ENCODE assay signal across 8 cellular contexts in the genomic region with DNA sequence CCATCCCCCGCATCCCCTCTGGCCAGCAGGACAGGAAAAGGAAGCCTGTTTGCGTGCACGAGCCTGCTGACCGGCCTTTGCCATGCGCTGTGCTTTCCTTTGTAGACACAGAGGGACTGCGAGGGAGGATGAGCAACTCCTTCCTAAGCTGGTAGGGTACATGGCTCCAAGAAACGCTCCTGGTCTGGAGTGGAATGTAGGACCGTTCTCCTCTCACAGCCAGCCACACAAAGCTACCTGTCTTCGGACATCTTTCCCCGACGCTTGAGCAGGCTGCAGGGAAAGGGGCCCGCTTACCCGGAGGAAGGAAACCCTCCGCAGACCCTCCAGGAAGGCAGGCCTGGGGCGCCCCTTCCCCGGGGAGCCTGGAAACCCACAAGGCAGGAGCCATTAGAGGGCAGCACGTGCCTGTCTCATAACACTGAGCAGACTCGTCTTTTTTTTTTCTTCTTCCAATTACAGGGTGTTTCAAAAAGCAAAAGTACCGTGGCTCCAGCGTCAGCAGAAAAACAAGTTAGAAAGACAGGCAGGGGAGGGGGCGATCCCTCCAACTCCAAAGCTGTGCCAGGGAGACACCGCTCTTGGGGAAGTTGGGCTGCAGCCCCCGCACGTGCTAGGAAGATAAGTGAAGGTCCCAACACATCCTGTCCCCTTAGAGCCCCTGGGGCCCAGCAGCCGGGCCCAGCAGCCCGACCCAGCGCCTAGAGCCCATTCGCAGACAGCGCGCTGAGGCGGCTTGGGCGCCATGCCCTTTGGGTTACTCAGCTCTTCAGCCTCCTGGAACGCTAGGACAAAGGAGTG.
DNase-seq lines count a peak whose midpoint lies in the region; ATAC-seq and TF ChIP-seq lines count a peak whose summit lies in the region.

No MANE protein-coding gene starts in this region.

- peaks cover 22% of the 10 kb centered on the region for H3K27me3 Mint-ChIP-seq in activated T-helper 17 cell treated with anti-CD3 and anti-CD28 coated beads, Interleukin-2, amount 50 U/mL, for 72 hours
- peaks cover 9 to 21% of the 10 kb centered on the region in 2 donors for H3K27me3 Mint-ChIP-seq in natural killer cell (ENCODE audit: low read depth in 2 of 2)

- peak overlapping the region; percentile 57 for H3K27ac ChIP-seq in PC-3 (ENCODE audit: low read length)
- peak overlapping the region; percentile 59 for H3K27ac ChIP-seq in substantia nigra (ENCODE audit: low read depth, low read length, poor library complexity, severe bottlenecking)

- H2AFZ ChIP-seq in PC-3 (ENCODE audit: low read length) = peak overlapping the region; percentile 74

- TF ChIP-seq CTCF in PC-3 (conservative IDR thresholded peaks at IDR 0.05; ENCODE audit: low read depth, low read length) = peak; percentile 88
- peak; percentile 55 for TF ChIP-seq CTCF in fibroblast of mammary gland (conservative IDR thresholded peaks at IDR 0.05; ENCODE audit: control insufficient read depth, insufficient read depth, low read depth, low read length)
- TF ChIP-seq CTCF in natural killer cell (IDR thresholded peaks at IDR 0.05) = peak; percentile 20

- H3K4me3 ChIP-seq in PC-3 (ENCODE audit: low read length) (peak overlapping the region; percentile 37; the same call in 1 of the 2 replicates), fibroblast of mammary gland (ENCODE audit: control insufficient read depth, low read depth, low read length) (peak overlapping the region; percentile 29)

- CTCF ChIA-PET in PC-3 (lab: Charles Lee) = interaction anchor here (0.8 kb wide), 1 partner anchor 12 kb away, joined by 4 read pairs; no protein-coding TSS in a partner anchor

- peak; percentile 59 for ATAC-seq in HG03342 (IDR thresholded peaks at IDR 0.05; ENCODE audit: unreplicated experiment)
- peak; percentile 85 for ATAC-seq in PC-3
- ATAC-seq in activated T-helper 17 cell treated with anti-CD3 and anti-CD28 coated beads, Interleukin-2, amount 50 U/mL, for 72 hours (replicated peaks) = peak; percentile 62
- ATAC-seq in natural killer cell = peak; percentile 64 to 72 (median 67)
- no peak for ATAC-seq in HG03045 (IDR thresholded peaks at IDR 0.05; ENCODE audit: unreplicated experiment)

- peak overlapping the region; percentile 72 for H3K9ac ChIP-seq in PC-3 (ENCODE audit: low read length)

- no peaks in the 10 kb centered on the region for H3F3A ChIP-seq in PC-3 (ENCODE audit: low read length, unreplicated experiment)

- H4K20me1 ChIP-seq in PC-3 (ENCODE audit: low read length) = no peaks in the 10 kb centered on the region

- no peaks in the 10 kb centered on the region for H3K36me3 Mint-ChIP-seq in activated T-helper 17 cell treated with anti-CD3 and anti-CD28 coated beads, Interleukin-2, amount 50 U/mL, for 72 hours (ENCODE audit: low read depth)
- no peaks in the 10 kb centered on the region for H3K36me3 Mint-ChIP-seq in natural killer cell

- intact Hi-C loops in PC-3 (cut with micrococcal nuclease) = loop anchor here (1.0 to 10.0 kb wide), 7 partner anchors 47 to 519 kb away; no protein-coding TSS in a partner anchor
- intact Hi-C loops in natural killer cell (cut with micrococcal nuclease) = no loop called here

- no peaks in the 10 kb centered on the region for H3K27me3 ChIP-seq in PC-3 (ENCODE audit: low read length)

- BruUV-seq in PC-3 (replicated peaks; lab: Mats Ljungman, UMichigan) = TSS peak; percentile 28

- no peaks in the 10 kb centered on the region for H3K36me3 ChIP-seq in PC-3 (ENCODE audit: low read depth, low read length)

- no peak overlapping the region for H3K27ac Mint-ChIP-seq in activated T-helper 17 cell treated with anti-CD3 and anti-CD28 coated beads, Interleukin-2, amount 50 U/mL, for 72 hours
- peak overlapping the region in 1 of 2 donors; percentile 50 for H3K27ac Mint-ChIP-seq in natural killer cell

- no peaks in the 10 kb centered on the region for H3K9me2 ChIP-seq in PC-3 (replicated peaks; ENCODE audit: low read length)

- DNase-seq in COR-L47 (lab: John Stamatoyannopoulos, UW) (peak; percentile 44), PC-3 (peak; percentile 73), fibroblast of mammary gland (ENCODE audit: low read depth) (peak; percentile 80), natural killer cell (no peak), substantia nigra (lab: John Stamatoyannopoulos, UW) (peak in 34 of 49 donors; percentile 16 to 74 (median 38))

- H3K79me2 ChIP-seq in PC-3 (ENCODE audit: low read length) = no peaks in the 10 kb centered on the region

- H3K4me1 Mint-ChIP-seq in activated T-helper 17 cell treated with anti-CD3 and anti-CD28 coated beads, Interleukin-2, amount 50 U/mL, for 72 hours = no peaks in the 10 kb centered on the region
- H3K4me1 Mint-ChIP-seq in natural killer cell = peaks cover 6 to 15% of the 10 kb centered on the region in 2 donors

- peaks cover 19% of the 10 kb centered on the region for H3K4me1 ChIP-seq in PC-3 (ENCODE audit: insufficient read depth, low read length)

- H3K9me3 ChIP-seq in PC-3 (ENCODE audit: low read length) = no peaks in the 10 kb centered on the region

- POLR2A ChIA-PET in PC-3 (lab: Charles Lee; ENCODE audit: unreplicated experiment) = no interaction called here

- no peaks in the 10 kb centered on the region for H3K9me3 Mint-ChIP-seq in activated T-helper 17 cell treated with anti-CD3 and anti-CD28 coated beads, Interleukin-2, amount 50 U/mL, for 72 hours
- no peaks in the 10 kb centered on the region for H3K9me3 Mint-ChIP-seq in natural killer cell

- H3K4me3 Mint-ChIP-seq in activated T-helper 17 cell treated with anti-CD3 and anti-CD28 coated beads, Interleukin-2, amount 50 U/mL, for 72 hours = no peak overlapping the region
- H3K4me3 Mint-ChIP-seq in natural killer cell = peak overlapping the region; percentile 62

- H3K4me2 ChIP-seq in PC-3 (ENCODE audit: low read length) = peak overlapping the region; percentile 74

Comparison
In these comparisons a context has a peak if more than half of its experiments do, and no peak if none do; other contexts are left out.
1. CTCF ChIP-seq: peak in every context shown above with its lines; median percentile 88 in PC-3; 55 in fibroblast of mammary gland; 20 in natural killer cell.